ENCODE assay signal across 20 cellular contexts in the genomic region with DNA sequence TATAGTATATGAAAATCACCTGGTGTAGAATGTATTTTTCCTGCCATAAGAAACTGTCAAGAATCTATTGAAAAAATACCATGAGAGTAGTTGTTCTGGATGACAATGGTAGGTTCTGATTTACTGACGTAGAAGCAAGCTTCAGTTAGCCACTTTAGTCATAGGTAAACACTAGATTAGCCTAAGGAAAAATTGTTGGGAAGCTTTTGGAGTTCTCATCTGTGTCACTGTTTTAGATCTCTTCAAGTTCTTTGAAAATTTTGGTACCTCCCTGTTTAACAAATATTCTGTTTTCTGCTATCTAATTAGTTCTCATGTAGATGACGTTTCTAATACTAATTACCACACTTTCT.
A peak's percentile ranks its signal among the peaks of the same experiment; 100 is the strongest.
DNase-seq lines count a peak whose midpoint lies in the region; ATAC-seq and TF ChIP-seq lines count a peak whose summit lies in the region.
"Had no signal": no experiment of that assay in that cellular context is flagged by ENCODE, and none has a peak within 500 bp of the region (broad histone marks: within the 10 kb centered on the region; RNA-seq: fewer than 3 reads in every experiment).

No MANE protein-coding gene starts in this region.

- intact Hi-C loops in CD8-positive, alpha-beta T cell (cut with DNase I, micrococcal nuclease): no loop called here

- peak overlapping the region; percentile 13 for H3K4me3 Mint-ChIP-seq in CD8-positive, alpha-beta T cell
- no peak overlapping the region for H3K4me3 Mint-ChIP-seq in chondrocyte (ENCODE audit: unreplicated experiment)
- H3K4me3 Mint-ChIP-seq: activated naive CD4-positive, alpha-beta T cell treated with anti-CD3 and anti-CD28 coated beads, Interleukin-2, amount 10 ng/mL, durations not matched to agents 7 days and 5 days had no signal

- H3K27me3 ChIP-seq in CD8-positive, alpha-beta T cell (ENCODE audit: insufficient read depth, low read length): no peaks in the 10 kb centered on the region
- H3K27me3 ChIP-seq: gastroesophageal sphincter, SJSA1, suprapubic skin had no signal

- no peak overlapping the region for H3K27ac Mint-ChIP-seq in CD8-positive, alpha-beta T cell
- peak overlapping the region; percentile 57 for H3K27ac Mint-ChIP-seq in chondrocyte (ENCODE audit: unreplicated experiment)
- H3K27ac Mint-ChIP-seq: activated naive CD4-positive, alpha-beta T cell treated with anti-CD3 and anti-CD28 coated beads, Interleukin-2, amount 10 ng/mL, durations not matched to agents 7 days and 5 days had no signal

- no peak for DNase-seq in CD8-positive, alpha-beta T cell
- DNase-seq in RPMI7951 (ENCODE audit: low read depth) (peak; percentile 63), chondrocyte (ENCODE audit: low spot score) (no peak), iris pigment epithelial cell (ENCODE audit: low read depth) (peak; percentile 49), SIG-M5 (lab: John Stamatoyannopoulos, UW) (no peak), DMS153 treated with DMSO at 0.1 percent for 48 hours (lab: John Stamatoyannopoulos, UW; ENCODE audit: unreplicated experiment) (no peak), GM10248 (ENCODE audit: extremely low spot score) (no peak)
- DNase-seq in activated T-cell treated with anti-CD3 and anti-CD28 coated beads, Interleukin-2, amount 50 U/mL, for 1 hour: no peak
- DNase-seq: activated CD8-positive, alpha-beta memory T cell treated with anti-CD3 and anti-CD28 coated beads, Interleukin-2, amount 50 U/mL, for 48 hours; activated naive CD4-positive, alpha-beta T cell treated with anti-CD3 and anti-CD28 coated beads, Interleukin-2, amount 10 ng/mL, durations not matched to agents 7 days and 5 days; effector memory CD4-positive, alpha-beta T cell; NCI-H187 treated with DMSO at 0.1 percent for 48 hours; NCI-H510A treated with DMSO at 0.1 percent for 48 hours; stimulated activated CD4-positive, alpha-beta T cell treated with anti-CD3 and anti-CD28 coated beads, Interleukin-4, amount 100 ng/mL, for 4 hours; stimulated activated CD8-positive, alpha-beta memory T cell treated with anti-CD3 and anti-CD28 coated beads, Interleukin-4, amount 100 ng/mL, for 48 hours; T1000 had no signal

- ATAC-seq in CD8-positive, alpha-beta T cell: no peak
- ATAC-seq: gastroesophageal sphincter had no signal

- H3K27me3 Mint-ChIP-seq in CD8-positive, alpha-beta T cell (ENCODE audit: low read depth): no peaks in the 10 kb centered on the region
- no peaks in the 10 kb centered on the region for H3K27me3 Mint-ChIP-seq in chondrocyte (ENCODE audit: low read depth)
- H3K27me3 Mint-ChIP-seq: activated naive CD4-positive, alpha-beta T cell treated with anti-CD3 and anti-CD28 coated beads, Interleukin-2, amount 10 ng/mL, durations not matched to agents 7 days and 5 days had no signal

- CTCF ChIA-PET in CD8-positive, alpha-beta T cell (lab: Charles Lee): interaction anchor here (0.7 kb wide), 1 partner anchor 373 kb away, joined by 3 read pairs; no protein-coding TSS in a partner anchor
- CTCF ChIA-PET in GM10248 (lab: Yijun Ruan, JAX): interaction anchor here (1.2 kb wide), 1 partner anchor 15 kb away, joined by 3 read pairs; no protein-coding TSS in a partner anchor

- no peak for TF ChIP-seq CTCF in CD8-positive, alpha-beta T cell (IDR thresholded peaks at IDR 0.05)
- no peak for TF ChIP-seq CTCF in chondrocyte (IDR thresholded peaks at IDR 0.05)
- TF ChIP-seq CTCF in GM10248 (IDR thresholded peaks at IDR 0.05; ENCODE audit: control extremely low read depth, extremely low read depth, low read depth, missing control alignments): no peak

- H3K36me3 ChIP-seq in CD8-positive, alpha-beta T cell (ENCODE audit: insufficient read depth, low read length): no peaks in the 10 kb centered on the region
- H3K36me3 ChIP-seq: gastroesophageal sphincter, SJSA1, suprapubic skin had no signal

- H3K4me1 ChIP-seq in CD8-positive, alpha-beta T cell (ENCODE audit: insufficient read depth, low read length): no peaks in the 10 kb centered on the region
- H3K4me1 ChIP-seq: gastroesophageal sphincter, parathyroid adenoma, SJSA1 had no signal

- H3K9me3 Mint-ChIP-seq in CD8-positive, alpha-beta T cell: peaks cover 4% of the 10 kb centered on the region
- H3K9me3 Mint-ChIP-seq in chondrocyte (ENCODE audit: low read depth): peaks cover 8% of the 10 kb centered on the region

- peaks cover 8% of the 10 kb centered on the region for H3K36me3 Mint-ChIP-seq in CD8-positive, alpha-beta T cell
- H3K36me3 Mint-ChIP-seq in chondrocyte (ENCODE audit: low read depth): peaks cover 3% of the 10 kb centered on the region

- H3K9me3 ChIP-seq in CD8-positive, alpha-beta T cell (ENCODE audit: low read length): no peaks in the 10 kb centered on the region
- H3K9me3 ChIP-seq: gastroesophageal sphincter, SJSA1, suprapubic skin had no signal

- H3K4me3 ChIP-seq in CD8-positive, alpha-beta T cell (ENCODE audit: low read depth, low read length): no peak overlapping the region
- H3K4me3 ChIP-seq: gastroesophageal sphincter, SJSA1, suprapubic skin had no signal

- no peak overlapping the region for H3K27ac ChIP-seq in CD8-positive, alpha-beta T cell (ENCODE audit: low read depth, low read length)
- H3K27ac ChIP-seq: gastroesophageal sphincter, parathyroid adenoma, SJSA1, suprapubic skin had no signal

- POLR2A ChIA-PET in CD8-positive, alpha-beta T cell (lab: Charles Lee): interaction anchor here (1.1 kb wide), 1 partner anchor 11 kb away, joined by 3 read pairs; no protein-coding TSS in a partner anchor
- POLR2A ChIA-PET in GM10248 (lab: Yijun Ruan, JAX): no interaction called here

- H3K4me1 Mint-ChIP-seq in CD8-positive, alpha-beta T cell (ENCODE audit: low read depth): peaks cover 20% of the 10 kb centered on the region
- H3K4me1 Mint-ChIP-seq in chondrocyte (ENCODE audit: low read depth): peaks cover 25% of the 10 kb centered on the region

Comparison
In these comparisons a context has a peak if more than half of its experiments do, and no peak if none do; other contexts are left out.
1. DNase-seq: peak in RPMI7951 (single experiment) and iris pigment epithelial cell (single experiment); none in CD8-positive, alpha-beta T cell (0 of 7), chondrocyte (single experiment), SIG-M5 (single experiment), DMS153 treated with DMSO at 0.1 percent for 48 hours (single experiment), activated T-cell treated with anti-CD3 and anti-CD28 coated beads, Interleukin-2, amount 50 U/mL, for 1 hour (single experiment) and GM10248 (single experiment).